21 cellular contexts compared by ENCODE assay signal in genomic region chr1:163090321-163090945, GRCh38. TPM values are rescaled to one million over a fixed set of nuclear protein-coding genes. Genes with fewer than 3 reads are reported as not detected.
DNase-seq lines count a peak whose midpoint lies in the region; ATAC-seq, FAIRE-seq and TF ChIP-seq lines count a peak whose summit lies in the region.
"Had no signal": no experiment of that assay in that cellular context is flagged by ENCODE, and none has a peak within 500 bp of the region (broad histone marks: within the 10 kb centered on the region; RNA-seq: fewer than 3 reads in every experiment).

No MANE protein-coding gene starts in this region.

- ATAC-seq in GM21528 (IDR thresholded peaks at IDR 0.05; ENCODE audit: low FRiP score, unreplicated experiment): no peak
- no peak for ATAC-seq in natural killer cell
- ATAC-seq: activated CD8-positive, alpha-beta T cell treated with anti-CD3 and anti-CD28 coated beads, Interleukin-2, amount 10 ng/mL, durations not matched to agents 7 days and 5 days; GM23338 had no signal

- TF ChIP-seq CTCF in esophagus squamous epithelium (IDR thresholded peaks at IDR 0.05) (no peak), natural killer cell (IDR thresholded peaks at IDR 0.05) (no peak)

- H3K27ac Mint-ChIP-seq in natural killer cell: no peak overlapping the region
- H3K27ac Mint-ChIP-seq: activated CD8-positive, alpha-beta T cell treated with anti-CD3 and anti-CD28 coated beads, Interleukin-2, amount 10 ng/mL, durations not matched to agents 7 days and 5 days; activated T-helper 2 cell treated with anti-CD3 and anti-CD28 coated beads, Interferon-gamma antibody, Interleukin-2, Interleukin-4, amounts not matched to agents 10 μg/mL and 5 μg/mL and 100 μg/mL, durations not matched to agents 14 hours and 24 hours and 36 hours; GM23338 had no signal

- H3K27ac ChIP-seq in small intestine (ENCODE audit: low read depth in 1 of 2, low read length in 1 of 2): no peak overlapping the region
- H3K27ac ChIP-seq in esophagus squamous epithelium: no peak overlapping the region
- H3K27ac ChIP-seq: ascending aorta, PC-9, stomach, vagina, WERI-Rb-1 had no signal

- H3K9me3 Mint-ChIP-seq in natural killer cell: no peaks in the 10 kb centered on the region
- H3K9me3 Mint-ChIP-seq: activated T-helper 2 cell treated with anti-CD3 and anti-CD28 coated beads, Interferon-gamma antibody, Interleukin-2, Interleukin-4, amounts not matched to agents 10 μg/mL and 5 μg/mL and 100 μg/mL, durations not matched to agents 14 hours and 24 hours and 36 hours; GM23338 had no signal

- peak; percentile 88 for FAIRE-seq in RCC 7860 (lab: Jason Lieb, UNC)
- no peak for FAIRE-seq in small intestine (lab: Jason Lieb, UNC)

- DNase-seq in DMS53 treated with DMSO at 0.1 percent for 48 hours (lab: John Stamatoyannopoulos, UW; ENCODE audit: unreplicated experiment) (peak; percentile 41), RCC 7860 (ENCODE audit: low spot score) (peak; percentile 60), dermis blood vessel endothelial cell (peak; percentile 40), kidney tubule cell (ENCODE audit: low spot score) (peak; percentile 57), small intestine (no peak), esophagus squamous epithelium (lab: John Stamatoyannopoulos, UW) (no peak), natural killer cell (no peak)
- DNase-seq: activated CD8-positive, alpha-beta T cell treated with anti-CD3 and anti-CD28 coated beads, Interleukin-2, amount 10 ng/mL, durations not matched to agents 7 days and 5 days; BE2C; DMS 273 treated with DMSO at 0.1 percent for 48 hours; mesendoderm; NCI-H146; NCI-H524; PC-9; stomach; WERI-Rb-1 had no signal

- H3K9me3 ChIP-seq in small intestine (ENCODE audit: control insufficient read depth, low read depth): no peaks in the 10 kb centered on the region
- no peaks in the 10 kb centered on the region for H3K9me3 ChIP-seq in esophagus squamous epithelium
- H3K9me3 ChIP-seq: ascending aorta, BE2C, stomach, vagina had no signal

- no peaks in the 10 kb centered on the region for H3K4me1 Mint-ChIP-seq in natural killer cell
- H3K4me1 Mint-ChIP-seq: GM23338 had no signal

- no peak for TF ChIP-seq POLR2A in esophagus squamous epithelium (IDR thresholded peaks at IDR 0.05)

- H3K36me3 ChIP-seq in small intestine (ENCODE audit: control insufficient read depth in 2 of 2, insufficient read depth in 2 of 2, low read length in 2 of 2): no peaks in the 10 kb centered on the region
- no peaks in the 10 kb centered on the region for H3K36me3 ChIP-seq in esophagus squamous epithelium
- H3K36me3 ChIP-seq: ascending aorta, BE2C, stomach, vagina, WERI-Rb-1 had no signal

- WGBS in small intestine, 3 donors: 48 to 71% (median 51%) methylated on average over 3 of the region's 3 CpGs
- WGBS in esophagus squamous epithelium, 2 donors: 63 to 72% methylated on average over 3 of the region's 3 CpGs

- no peaks in the 10 kb centered on the region for H3K36me3 Mint-ChIP-seq in natural killer cell

- H3K4me3 Mint-ChIP-seq in natural killer cell: no peak overlapping the region
- H3K4me3 Mint-ChIP-seq: activated CD8-positive, alpha-beta T cell treated with anti-CD3 and anti-CD28 coated beads, Interleukin-2, amount 10 ng/mL, durations not matched to agents 7 days and 5 days; GM23338 had no signal

- intact Hi-C loops in esophagus squamous epithelium (cut with DNase I) (no loop called here), natural killer cell (cut with micrococcal nuclease) (no loop called here)

- no peak overlapping the region for H3K4me3 ChIP-seq in small intestine (ENCODE audit: low read depth in 1 of 2, low read length in 2 of 2)
- H3K4me3 ChIP-seq in esophagus squamous epithelium: no peak overlapping the region
- H3K4me3 ChIP-seq: ascending aorta, GM23338, PC-9, stomach, vagina had no signal

- H3K27me3 ChIP-seq in small intestine (ENCODE audit: control insufficient read depth in 2 of 2, insufficient read depth in 2 of 2, low read length in 2 of 2): peaks cover 0 to 2% of the 10 kb centered on the region in 2 donors
- no peaks in the 10 kb centered on the region for H3K27me3 ChIP-seq in esophagus squamous epithelium
- H3K27me3 ChIP-seq: ascending aorta, BE2C, stomach, vagina had no signal

- H3K27me3 Mint-ChIP-seq in natural killer cell (ENCODE audit: low read depth in 2 of 2): peaks cover 3 to 12% of the 10 kb centered on the region in 2 donors

- no peaks in the 10 kb centered on the region for H3K4me1 ChIP-seq in small intestine (ENCODE audit: control insufficient read depth in 2 of 2, insufficient read depth in 1 of 2, low read depth in 1 of 2, low read length in 1 of 2)
- H3K4me1 ChIP-seq in esophagus squamous epithelium: peaks cover 0 to 8% (median 0%) of the 10 kb centered on the region in 3 donors
- H3K4me1 ChIP-seq: stomach, vagina had no signal

RNA-seq across cellular contexts. Expression of gene RGS4, which starts 21.3 kb away (rescaled TPM):
- total RNA-seq in dermis blood vessel endothelial cell: 9.2 and 26.5 TPM in 2 replicates
- polyA plus RNA-seq in small intestine: 1 to 10 TPM in 2 of 3 donors, not detected in 1; 1.1 to 1.7 TPM
- 1 to 10 TPM in 1 of 4 donors, under 1 TPM in 2, not detected in 1; 0.26 to 1.5 (median 0.70) TPM for total RNA-seq in esophagus squamous epithelium
- total RNA-seq in natural killer cell: not detected
- total RNA-seq: activated CD8-positive, alpha-beta T cell treated with anti-CD3 and anti-CD28 coated beads, Interleukin-2, amount 10 ng/mL, durations not matched to agents 7 days and 5 days; activated T-helper 2 cell treated with anti-CD3 and anti-CD28 coated beads, Interferon-gamma antibody, Interleukin-2, Interleukin-4, amounts not matched to agents 10 μg/mL and 5 μg/mL and 100 μg/mL, durations not matched to agents 14 hours and 24 hours and 36 hours; PC-9 had no signal

Comparison
In these comparisons a context has a peak if more than half of its experiments do, and no peak if none do; other contexts are left out.
1. DNase-seq: peak in DMS53 treated with DMSO at 0.1 percent for 48 hours (single experiment), RCC 7860 (single experiment), dermis blood vessel endothelial cell (single experiment) and kidney tubule cell (single experiment); none in small intestine (single experiment), esophagus squamous epithelium (single experiment) and natural killer cell (single experiment).